Comparison of ENCODE assay signal across 28 cellular contexts in the genomic region with DNA sequence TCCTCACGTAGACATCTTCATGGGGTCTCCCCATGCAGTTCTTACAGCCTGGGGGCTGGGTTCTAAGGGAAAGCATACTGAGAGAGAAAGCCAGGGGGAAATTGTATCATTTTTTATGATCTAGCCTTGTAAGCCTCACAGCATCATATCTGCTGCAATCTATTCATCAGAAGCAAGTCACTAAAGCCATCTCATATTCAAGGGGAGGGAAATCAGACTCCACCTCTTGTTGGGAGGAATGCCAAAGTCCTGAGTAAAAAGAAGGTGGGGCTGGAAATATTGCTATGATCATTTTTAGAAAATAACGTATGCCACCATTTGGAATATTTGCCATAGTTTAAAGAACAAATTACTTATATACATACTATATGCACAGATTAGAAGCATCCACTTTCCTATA.
"Had no signal": no experiment of that assay in that cellular context is flagged by ENCODE, and none has a peak within 500 bp of the region (broad histone marks: within the 10 kb centered on the region; RNA-seq: fewer than 3 reads in every experiment).

No MANE protein-coding gene starts in this region.

- H3K9me3 ChIP-seq: esophagus muscularis mucosa, gastroesophageal sphincter, testis, transverse colon had no signal

- ATAC-seq: activated CD4-positive, CD25-positive, alpha-beta regulatory T cell treated with anti-CD3 and anti-CD28 coated beads, Interleukin-2, amount 50 U/mL, for 24 hours; gastroesophageal sphincter; naive thymus-derived CD4-positive, alpha-beta T cell; right cardiac atrium; stimulated activated naive CD8-positive, alpha-beta T cell treated with anti-CD3 and anti-CD28 coated beads, Interleukin-15, Interleukin-2, amounts not matched to agents 100 U/mL and 50 U/mL, for 24 hours; T-helper 17 cell had no signal

- H3K4me3 Mint-ChIP-seq: activated CD4-positive, alpha-beta memory T cell treated with anti-CD3 and anti-CD28 coated beads for 36 hours; activated T-cell treated with anti-CD3 and anti-CD28 coated beads, Interleukin-2, amount 50 U/mL, for 24 hours; central memory CD8-positive, alpha-beta T cell; dendritic cell treated with granulocyte-macrophage colony-stimulating factor and Interleukin-4, amounts not matched to agents 40 ng/mL and 50 ng/mL, for 4 days; endodermal cell; memory B cell; naive thymus-derived CD4-positive, alpha-beta T cell; neural crest cell; T-helper 17 cell had no signal

- H3K27me3 ChIP-seq: esophagus muscularis mucosa, gastroesophageal sphincter, testis, transverse colon had no signal

- H3K4me1 Mint-ChIP-seq: central memory CD8-positive, alpha-beta T cell; endodermal cell; memory B cell; naive thymus-derived CD4-positive, alpha-beta T cell; T-helper 17 cell had no signal

- H3K79me2 ChIP-seq: parathyroid adenoma had no signal

- H2AFZ ChIP-seq: parathyroid adenoma had no signal

- H3K27me3 Mint-ChIP-seq: activated CD4-positive, alpha-beta memory T cell treated with anti-CD3 and anti-CD28 coated beads for 36 hours; activated T-cell treated with anti-CD3 and anti-CD28 coated beads, Interleukin-2, amount 50 U/mL, for 24 hours; central memory CD8-positive, alpha-beta T cell; dendritic cell treated with granulocyte-macrophage colony-stimulating factor and Interleukin-4, amounts not matched to agents 40 ng/mL and 50 ng/mL, for 4 days; T-helper 17 cell had no signal

- H3K36me3 ChIP-seq: esophagus muscularis mucosa, gastroesophageal sphincter, transverse colon, WERI-Rb-1 had no signal

- H3K9ac ChIP-seq: parathyroid adenoma had no signal

- H3K36me3 Mint-ChIP-seq: activated CD4-positive, alpha-beta memory T cell treated with anti-CD3 and anti-CD28 coated beads for 36 hours; memory B cell; naive thymus-derived CD4-positive, alpha-beta T cell had no signal

- DNase-seq: activated CD4-positive, alpha-beta memory T cell treated with anti-CD3 and anti-CD28 coated beads for 36 hours; activated CD4-positive, alpha-beta T cell treated with anti-CD3 and anti-CD28 coated beads for 48 hours; activated CD8-positive, alpha-beta memory T cell treated with anti-CD3 and anti-CD28 coated beads, Interleukin-2, amount 50 U/mL, for 4 hours; activated gamma-delta T cell treated with Interleukin-2 at 50 U/mL for 16 hours; activated naive CD4-positive, alpha-beta T cell treated with anti-CD3 and anti-CD28 coated beads, Interleukin-2, amount 50 U/mL, for 16 hours; activated T-cell treated with anti-CD3 and anti-CD28 coated beads, Interleukin-2, amount 50 U/mL, for 24 hours; amniotic stem cell; endodermal cell; hypothalamus; midbrain; naive thymus-derived CD4-positive, alpha-beta T cell; occipital lobe; right cardiac atrium; stimulated activated CD4-positive, alpha-beta T cell treated with anti-CD3 and anti-CD28 coated beads, Interleukin-2, amount 100 ng/mL, for 48 hours; stimulated activated naive CD8-positive, alpha-beta T cell treated with anti-CD3 and anti-CD28 coated beads, Interleukin-15, Interleukin-2, amounts not matched to agents 100 U/mL and 50 U/mL, for 24 hours; T-helper 17 cell; T1000; testis; transverse colon; WERI-Rb-1 had no signal

- H3K4me3 ChIP-seq: esophagus muscularis mucosa, gastroesophageal sphincter, testis, transverse colon had no signal

- H3K27ac Mint-ChIP-seq: activated CD4-positive, alpha-beta memory T cell treated with anti-CD3 and anti-CD28 coated beads for 36 hours; activated T-cell treated with anti-CD3 and anti-CD28 coated beads, Interleukin-2, amount 50 U/mL, for 24 hours; dendritic cell treated with granulocyte-macrophage colony-stimulating factor and Interleukin-4, amounts not matched to agents 40 ng/mL and 50 ng/mL, for 4 days; endodermal cell; memory B cell; naive thymus-derived CD4-positive, alpha-beta T cell; T-helper 17 cell had no signal

- H3K9me3 Mint-ChIP-seq: activated CD4-positive, alpha-beta memory T cell treated with anti-CD3 and anti-CD28 coated beads for 36 hours; activated T-cell treated with anti-CD3 and anti-CD28 coated beads, Interleukin-2, amount 50 U/mL, for 24 hours; central memory CD8-positive, alpha-beta T cell had no signal

- H3K27ac ChIP-seq: esophagus muscularis mucosa, gastroesophageal sphincter, parathyroid adenoma, testis, transverse colon, WERI-Rb-1 had no signal

- H3K4me1 ChIP-seq: esophagus muscularis mucosa, gastroesophageal sphincter, parathyroid adenoma, testis, transverse colon had no signal
